ENCODE assay signal across 24 cellular contexts in genomic region chr1:2109581-2110021, GRCh38.
"Had no signal": no experiment of that assay in that cellular context is flagged by ENCODE, and none has a peak within 500 bp of the region (broad histone marks: within the 10 kb centered on the region; RNA-seq: fewer than 3 reads in every experiment).

No MANE protein-coding gene starts in this region.

- H3K4me1 ChIP-seq: neural progenitor cell had no signal

- H3K9me3 ChIP-seq: spleen, thoracic aorta had no signal

- H3K9ac ChIP-seq: neural progenitor cell had no signal

- ATAC-seq: activated naive CD8-positive, alpha-beta T cell treated with anti-CD3 and anti-CD28 coated beads, Interleukin-2, amount 50 U/mL, for 24 hours; effector memory CD8-positive, alpha-beta T cell; esophagus mucosa had no signal

- H3K27me3 ChIP-seq: dorsolateral prefrontal cortex, neural progenitor cell, spleen had no signal

- H3K4me3 Mint-ChIP-seq: activated CD4-positive, alpha-beta memory T cell treated with anti-CD3 and anti-CD28 coated beads, Interleukin-2, amount 10 ng/mL, durations not matched to agents 7 days and 5 days; activated CD4-positive, alpha-beta T cell treated with anti-CD3 and anti-CD28 coated beads, Interleukin-2, amount 10 ng/mL, durations not matched to agents 24 days and 14 days; activated naive CD8-positive, alpha-beta T cell treated with anti-CD3 and anti-CD28 coated beads, Interleukin-2, amount 50 U/mL, for 24 hours; activated T-helper 1 cell treated with anti-CD3 and anti-CD28 coated beads, Interleukin-12 subunit alpha, Interleukin-12 subunit beta, Interleukin-2, Interleukin-4 antibody, amounts not matched to agents 30 ng/mL and 10 ng/mL and 1 ng/mL, durations not matched to agents 14 hours and 24 hours and 36 hours; brain; effector memory CD8-positive, alpha-beta T cell; naive B cell; neural progenitor cell; T-helper 1 cell treated with Interleukin-12 subunit alpha and Interleukin-12 subunit beta and Interleukin-4 antibody, amounts not matched to agents 30 μg/mL and 1 μg/mL, for 36 hours; type B pancreatic cell had no signal

- DNase-seq: activated CD4-positive, alpha-beta memory T cell treated with anti-CD3 and anti-CD28 coated beads, Interleukin-2, amount 10 ng/mL, durations not matched to agents 7 days and 5 days; activated CD4-positive, alpha-beta T cell treated with anti-CD3 and anti-CD28 coated beads, Interleukin-2, amount 10 ng/mL, durations not matched to agents 24 days and 14 days; activated gamma-delta T cell; activated naive CD4-positive, alpha-beta T cell treated with anti-CD3 and anti-CD28 coated beads, Interleukin-2, amount 50 U/mL, for 16 hours; activated naive CD8-positive, alpha-beta T cell treated with anti-CD3 and anti-CD28 coated beads, Interleukin-2, amount 50 U/mL, for 24 hours; anterior cingulate cortex; effector memory CD8-positive, alpha-beta T cell; foreskin melanocyte; hippocampal formation; naive B cell; retina; spleen; stimulated activated CD4-positive, alpha-beta T cell treated with anti-CD3 and anti-CD28 coated beads, Interleukin-4, amount 100 ng/mL, for 1 hour; stimulated activated naive CD4-positive, alpha-beta T cell treated with Interleukin-2 at 50 U/mL for 16 hours; T1000 had no signal

- H3K4me2 ChIP-seq: neural progenitor cell had no signal

- H3K27me3 Mint-ChIP-seq: activated CD4-positive, alpha-beta memory T cell treated with anti-CD3 and anti-CD28 coated beads, Interleukin-2, amount 10 ng/mL, durations not matched to agents 7 days and 5 days; activated CD4-positive, alpha-beta T cell treated with anti-CD3 and anti-CD28 coated beads, Interleukin-2, amount 10 ng/mL, durations not matched to agents 24 days and 14 days; activated naive CD8-positive, alpha-beta T cell treated with anti-CD3 and anti-CD28 coated beads, Interleukin-2, amount 50 U/mL, for 24 hours; brain; effector memory CD8-positive, alpha-beta T cell; naive B cell; progenitor cell of endocrine pancreas; type B pancreatic cell had no signal

- H3K36me3 Mint-ChIP-seq: brain, naive B cell, neural progenitor cell, type B pancreatic cell had no signal

- H3K27ac ChIP-seq: dorsolateral prefrontal cortex, neural progenitor cell, spleen, thoracic aorta had no signal

- H3K36me3 ChIP-seq: neural progenitor cell, thoracic aorta had no signal

- H3K4me3 ChIP-seq: neural progenitor cell, spleen, thoracic aorta had no signal

- H3K27ac Mint-ChIP-seq: activated CD4-positive, alpha-beta memory T cell treated with anti-CD3 and anti-CD28 coated beads, Interleukin-2, amount 10 ng/mL, durations not matched to agents 7 days and 5 days; activated CD4-positive, alpha-beta T cell treated with anti-CD3 and anti-CD28 coated beads, Interleukin-2, amount 10 ng/mL, durations not matched to agents 24 days and 14 days; activated naive CD8-positive, alpha-beta T cell treated with anti-CD3 and anti-CD28 coated beads, Interleukin-2, amount 50 U/mL, for 24 hours; activated T-helper 1 cell treated with anti-CD3 and anti-CD28 coated beads, Interleukin-12 subunit alpha, Interleukin-12 subunit beta, Interleukin-2, Interleukin-4 antibody, amounts not matched to agents 30 ng/mL and 10 ng/mL and 1 ng/mL, durations not matched to agents 14 hours and 24 hours and 36 hours; brain; effector memory CD8-positive, alpha-beta T cell; progenitor cell of endocrine pancreas; T-helper 1 cell treated with Interleukin-12 subunit alpha and Interleukin-12 subunit beta and Interleukin-4 antibody, amounts not matched to agents 30 μg/mL and 1 μg/mL, for 36 hours; type B pancreatic cell had no signal

- H3K9me3 Mint-ChIP-seq: activated CD4-positive, alpha-beta memory T cell treated with anti-CD3 and anti-CD28 coated beads, Interleukin-2, amount 10 ng/mL, durations not matched to agents 7 days and 5 days; activated CD4-positive, alpha-beta T cell treated with anti-CD3 and anti-CD28 coated beads, Interleukin-2, amount 10 ng/mL, durations not matched to agents 24 days and 14 days; activated naive CD8-positive, alpha-beta T cell treated with anti-CD3 and anti-CD28 coated beads, Interleukin-2, amount 50 U/mL, for 24 hours; activated T-helper 1 cell treated with anti-CD3 and anti-CD28 coated beads, Interleukin-12 subunit alpha, Interleukin-12 subunit beta, Interleukin-2, Interleukin-4 antibody, amounts not matched to agents 30 ng/mL and 10 ng/mL and 1 ng/mL, durations not matched to agents 14 hours and 24 hours and 36 hours; brain; effector memory CD8-positive, alpha-beta T cell; naive B cell; neural progenitor cell; T-helper 1 cell treated with Interleukin-12 subunit alpha and Interleukin-12 subunit beta and Interleukin-4 antibody, amounts not matched to agents 30 μg/mL and 1 μg/mL, for 36 hours; type B pancreatic cell had no signal

- H3K4me1 Mint-ChIP-seq: activated CD4-positive, alpha-beta memory T cell treated with anti-CD3 and anti-CD28 coated beads, Interleukin-2, amount 10 ng/mL, durations not matched to agents 7 days and 5 days; activated CD4-positive, alpha-beta T cell treated with anti-CD3 and anti-CD28 coated beads, Interleukin-2, amount 10 ng/mL, durations not matched to agents 24 days and 14 days; activated naive CD8-positive, alpha-beta T cell treated with anti-CD3 and anti-CD28 coated beads, Interleukin-2, amount 50 U/mL, for 24 hours had no signal
